In the genomic region with DNA sequence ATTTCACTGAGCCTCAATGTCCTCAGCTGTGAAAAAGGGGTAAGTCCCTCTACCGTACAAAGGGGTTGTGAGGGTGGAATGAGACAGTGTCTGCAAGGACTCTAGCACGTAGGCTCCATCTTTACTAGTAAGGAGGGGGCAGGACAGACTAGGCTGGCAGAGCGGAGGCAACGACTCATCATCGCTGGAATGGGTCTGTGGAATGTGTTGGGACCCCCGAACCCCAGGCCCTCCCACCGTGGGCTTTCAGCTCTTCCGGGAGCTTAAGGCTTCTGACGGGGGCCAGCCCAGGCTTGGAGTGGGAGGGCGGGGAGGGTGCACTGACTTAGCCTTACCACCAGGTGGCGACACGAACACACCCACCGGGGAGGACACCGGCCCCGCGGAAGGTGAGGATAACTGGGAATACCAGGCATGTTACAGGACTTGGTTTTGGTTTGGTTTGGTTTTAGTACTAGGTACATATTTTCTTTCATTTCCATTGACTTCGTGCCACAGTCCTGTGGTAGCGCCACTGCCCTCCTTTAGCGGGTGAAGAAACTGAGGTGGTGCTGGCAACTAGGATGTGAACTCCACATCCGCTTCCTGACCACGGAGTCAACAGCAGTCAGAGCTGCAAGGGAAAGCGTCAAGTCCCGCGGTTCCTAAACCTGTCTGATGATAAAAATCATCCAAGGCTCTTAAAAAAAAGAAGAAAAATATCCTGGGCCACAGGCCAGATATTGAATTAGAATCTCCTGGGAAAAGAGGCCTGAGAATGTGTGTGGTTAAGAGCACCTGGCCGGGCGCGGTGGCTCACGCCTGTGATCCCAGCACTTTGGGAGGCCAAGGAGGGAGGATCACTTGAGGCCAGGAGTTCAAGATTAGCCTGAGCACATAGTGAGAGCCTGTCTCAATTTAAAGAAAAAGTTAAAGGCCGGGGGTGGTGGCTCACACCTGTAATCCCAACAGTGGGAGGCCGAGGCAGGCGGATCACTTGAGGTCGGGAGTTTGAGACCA, we compare ENCODE assay signal across 8 cellular contexts. TPM values are rescaled to one million over a fixed set of nuclear protein-coding genes. Genes with fewer than 3 reads are reported as not detected.
DNase-seq lines count a peak whose midpoint lies in the region; ATAC-seq and TF ChIP-seq lines count a peak whose summit lies in the region.

No MANE protein-coding gene starts in this region.

- no peaks in the 10 kb centered on the region for H3K27me3 ChIP-seq in CD8-positive, alpha-beta T cell (ENCODE audit: insufficient read depth, low read length)

- peaks cover 19% of the 10 kb centered on the region for H3K4me1 ChIP-seq in CD8-positive, alpha-beta T cell (ENCODE audit: insufficient read depth, low read length)

- CTCF ChIA-PET in CD8-positive, alpha-beta T cell (lab: Charles Lee) = interaction anchor here (0.6 to 7.0 kb wide), 33 partner anchors 9 to 229 kb away, joined by 3 to 71 read pairs (median 4); partner anchors contain the start of gene ARMC12

- H3K27ac Mint-ChIP-seq in CD8-positive, alpha-beta T cell = peak overlapping the region; percentile 64
- H3K27ac Mint-ChIP-seq in HFFc6 = no peak overlapping the region
- H3K27ac Mint-ChIP-seq in effector memory CD8-positive, alpha-beta T cell = peak overlapping the region; percentile 49 to 90

- peak overlapping the region; percentile 69 for H3K4me3 Mint-ChIP-seq in CD8-positive, alpha-beta T cell
- H3K4me3 Mint-ChIP-seq in HFFc6 = peak overlapping the region; percentile 43; the same call in 1 of the 2 replicates
- H3K4me3 Mint-ChIP-seq in effector memory CD8-positive, alpha-beta T cell = peak overlapping the region; percentile 55 to 67

- no peaks in the 10 kb centered on the region for H3K36me3 ChIP-seq in CD8-positive, alpha-beta T cell (ENCODE audit: insufficient read depth, low read length)

- peak; percentile 86 for ATAC-seq in CD8-positive, alpha-beta T cell
- ATAC-seq in effector memory CD8-positive, alpha-beta T cell (replicated peaks) = peak; percentile 95
- no peak for ATAC-seq in GM18502 (IDR thresholded peaks at IDR 0.05; ENCODE audit: poor library complexity, unreplicated experiment)

- no peak overlapping the region for H3K27ac ChIP-seq in CD8-positive, alpha-beta T cell (ENCODE audit: low read depth, low read length)

- DNase-seq in CD8-positive, alpha-beta T cell = peak; percentile 46 to 86 (median 74)
- DNase-seq in HFFc6 (peak; percentile 32), NCI-H510A treated with DMSO at 0.1 percent for 48 hours (lab: John Stamatoyannopoulos, UW) (peak; percentile 79), mesenteric fat pad (ENCODE audit: low spot score) (peak; percentile 93)
- DNase-seq in activated CD8-positive, alpha-beta memory T cell treated with anti-CD3 and anti-CD28 coated beads for 1 hour (ENCODE audit: extremely low read depth in 1 of 2, low read depth in 1 of 2) = peak; percentile 52 to 61
- peak; percentile 67 to 75 (median 74) for DNase-seq in effector memory CD8-positive, alpha-beta T cell
- DNase-seq in stimulated activated CD8-positive, alpha-beta memory T cell treated with anti-CD3 and anti-CD28 coated beads, Interleukin-15, amount 100 ng/mL, for 48 hours (ENCODE audit: low read depth in 2 of 2) = peak; percentile 49 to 59

- H3K9me3 Mint-ChIP-seq in CD8-positive, alpha-beta T cell = no peaks in the 10 kb centered on the region
- H3K9me3 Mint-ChIP-seq in HFFc6 = no peaks in the 10 kb centered on the region
- no peaks in the 10 kb centered on the region for H3K9me3 Mint-ChIP-seq in effector memory CD8-positive, alpha-beta T cell

- POLR2A ChIA-PET in CD8-positive, alpha-beta T cell (lab: Charles Lee) = interaction anchor here (0.6 to 1.4 kb wide), 6 partner anchors 10 to 213 kb away, joined by 3 to 5 read pairs (median 4); no protein-coding TSS in a partner anchor

- TF ChIP-seq CTCF in CD8-positive, alpha-beta T cell (IDR thresholded peaks at IDR 0.05) = peak; percentile 96
- peak; percentile 100 for TF ChIP-seq CTCF in HFFc6 (IDR thresholded peaks at IDR 0.05)

- H3K27me3 Mint-ChIP-seq in CD8-positive, alpha-beta T cell (ENCODE audit: low read depth) = no peaks in the 10 kb centered on the region
- H3K27me3 Mint-ChIP-seq in HFFc6 (ENCODE audit: insufficient read depth) = peaks cover 15% of the 10 kb centered on the region
- H3K27me3 Mint-ChIP-seq in effector memory CD8-positive, alpha-beta T cell = no peaks in the 10 kb centered on the region

- no peaks in the 10 kb centered on the region for H3K36me3 Mint-ChIP-seq in CD8-positive, alpha-beta T cell
- no peaks in the 10 kb centered on the region for H3K36me3 Mint-ChIP-seq in HFFc6 (ENCODE audit: low read depth)
- peaks cover 11% of the 10 kb centered on the region for H3K36me3 Mint-ChIP-seq in effector memory CD8-positive, alpha-beta T cell (ENCODE audit: insufficient read depth)

- intact Hi-C loops in CD8-positive, alpha-beta T cell (cut with DNase I, micrococcal nuclease) = loop anchor here (1.0 to 2.0 kb wide), 6 partner anchors 29 to 214 kb away; partner anchors contain the start of gene ARMC12 (in 1 of the 2)

- no peaks in the 10 kb centered on the region for H3K9me3 ChIP-seq in CD8-positive, alpha-beta T cell (ENCODE audit: low read length)

- H3K4me1 Mint-ChIP-seq in CD8-positive, alpha-beta T cell (ENCODE audit: low read depth) = peaks cover 23% of the 10 kb centered on the region
- 0 out of 2 replicates have a peak, but pooled peaks cover 5% of the 10 kb centered on the region for H3K4me1 Mint-ChIP-seq in HFFc6 (ENCODE audit: low read depth)
- H3K4me1 Mint-ChIP-seq in effector memory CD8-positive, alpha-beta T cell (ENCODE audit: low read depth in 2 of 2) = peaks cover 18 to 37% of the 10 kb centered on the region in 2 donors

- peak overlapping the region; percentile 9 for H3K4me3 ChIP-seq in CD8-positive, alpha-beta T cell (ENCODE audit: low read depth, low read length)

RNA-seq across cellular contexts. Expression of gene TULP1, which starts 10.3 kb away (rescaled TPM):
- not detected for total RNA-seq in CD8-positive, alpha-beta T cell
- not detected for total RNA-seq in HFFc6 (2021; fragmentation: NEBNext Ultra II Directional; extraction: Animal tissue kit (Norgen Biotek cat#: 25700))
- not detected for total RNA-seq in mesenteric fat pad

RNA-seq across cellular contexts. Expression of gene TEAD3, which starts 26.1 kb away (rescaled TPM):
- not detected for total RNA-seq in CD8-positive, alpha-beta T cell
- 10 to 100 TPM; 34.2 to 39.5 (median 36.5) TPM for total RNA-seq in HFFc6 (2021; fragmentation: NEBNext Ultra II Directional; extraction: Animal tissue kit (Norgen Biotek cat#: 25700))
- 25.3 TPM for total RNA-seq in mesenteric fat pad

RNA-seq across cellular contexts. Expression of gene RPL10A, which starts 54.8 kb away (rescaled TPM):
- 1,000 to 10,000 TPM; 2,275 to 2,367 TPM for total RNA-seq in CD8-positive, alpha-beta T cell
- 1,000 to 10,000 TPM; 1,220 to 1,355 (median 1,285) TPM for total RNA-seq in HFFc6 (2021; fragmentation: NEBNext Ultra II Directional; extraction: Animal tissue kit (Norgen Biotek cat#: 25700))
- 919 TPM for total RNA-seq in mesenteric fat pad

Comparison
In these comparisons a context has a peak if more than half of its experiments do, and no peak if none do; other contexts are left out.
1. DNase-seq: peak in every context shown above with its lines; median percentile 93 in mesenteric fat pad; 79 in NCI-H510A treated with DMSO at 0.1 percent for 48 hours; 74 in CD8-positive, alpha-beta T cell; 74 in effector memory CD8-positive, alpha-beta T cell; 56 in activated CD8-positive, alpha-beta memory T cell treated with anti-CD3 and anti-CD28 coated beads for 1 hour; 54 in stimulated activated CD8-positive, alpha-beta memory T cell treated with anti-CD3 and anti-CD28 coated beads, Interleukin-15, amount 100 ng/mL, for 48 hours; 32 in HFFc6.
2. RNA of gene TEAD3, which starts 26.1 kb away (total RNA-seq): 34.2 to 39.5 TPM in HFFc6 and 25.3 TPM in mesenteric fat pad (single experiment); not detected in CD8-positive, alpha-beta T cell; every median in the first group is over 10 times any median in the second.
3. Peak in every context shown above with its lines, with median percentiles within 50 percentile points of each other: H3K4me3 Mint-ChIP-seq.